ENCODE assay signal across 24 cellular contexts in the genomic region with DNA sequence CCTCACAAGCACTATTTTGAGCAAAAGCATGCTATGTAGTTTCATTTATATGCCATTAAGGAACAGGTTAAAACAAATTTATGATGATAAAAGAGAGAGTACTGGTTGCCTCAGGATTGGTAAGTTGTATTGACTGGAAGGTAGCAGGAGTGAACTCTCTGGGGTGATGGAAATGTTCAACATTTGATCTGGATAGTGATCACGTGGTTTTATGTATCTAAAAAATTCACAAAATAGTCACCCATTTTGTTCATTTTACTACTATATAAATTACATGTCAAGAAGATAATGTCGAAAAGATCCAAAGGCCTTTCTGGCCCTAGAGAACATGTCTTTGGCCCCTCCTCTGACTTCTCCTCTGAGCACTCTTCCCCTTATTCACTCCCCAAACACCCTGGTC. TPM values are rescaled to one million over a fixed set of nuclear protein-coding genes. Genes with fewer than 3 reads are reported as not detected.
"Had no signal": no experiment of that assay in that cellular context is flagged by ENCODE, and none has a peak within 500 bp of the region (broad histone marks: within the 10 kb centered on the region; RNA-seq: fewer than 3 reads in every experiment).

No MANE protein-coding gene starts in this region.

- FAIRE-seq: colon, endothelial cell of umbilical vein, frontal cortex, kidney had no signal

- DNase-seq: dermis blood vessel endothelial cell; dorsolateral prefrontal cortex; effector CD4-positive, alpha-beta T cell; effector memory CD4-positive, alpha-beta T cell; foreskin keratinocyte; heart left ventricle; hypothalamus; immature natural killer cell; islet precursor cell; kidney; kidney glomerular epithelial cell; left colon; left ventricle myocardium inferior; lower lobe of right lung; mesenchymal stem cell; mucosa of descending colon had no signal

- H3K4me2 ChIP-seq: hepatocyte had no signal

- H3K4me3 Mint-ChIP-seq: immature natural killer cell, mesothelial cell of epicardium had no signal

- H2AFZ ChIP-seq: hepatocyte had no signal

- H3K4me1 ChIP-seq: esophagus muscularis mucosa, foreskin keratinocyte, gastroesophageal sphincter, left ventricle myocardium inferior, lower lobe of right lung had no signal

- H3K36me3 ChIP-seq: esophagus muscularis mucosa, gastroesophageal sphincter, heart left ventricle, left ventricle myocardium inferior, lower lobe of right lung had no signal

- H3K4me1 Mint-ChIP-seq: immature natural killer cell, mesothelial cell of epicardium had no signal

- H3K36me3 Mint-ChIP-seq: immature natural killer cell had no signal

- H3K9me3 ChIP-seq: esophagus muscularis mucosa, gastroesophageal sphincter, heart left ventricle, left ventricle myocardium inferior, lower lobe of right lung, mucosa of descending colon had no signal

- H3K27ac Mint-ChIP-seq: immature natural killer cell, mesothelial cell of epicardium had no signal

- ATAC-seq: foreskin keratinocyte, gastroesophageal sphincter, heart left ventricle, left colon, lower lobe of right lung, mucosa of descending colon had no signal

- H3K4me3 ChIP-seq: coronary artery, dorsolateral prefrontal cortex, esophagus muscularis mucosa, gastroesophageal sphincter, heart left ventricle, hepatocyte, left ventricle myocardium inferior, lower lobe of right lung, mucosa of descending colon had no signal

- H3K79me2 ChIP-seq: hepatocyte had no signal

- H3K27ac ChIP-seq: coronary artery, esophagus muscularis mucosa, foreskin keratinocyte, gastroesophageal sphincter, heart left ventricle, left ventricle myocardium inferior, lower lobe of right lung had no signal

- H3K27me3 ChIP-seq: dorsolateral prefrontal cortex, foreskin keratinocyte, heart left ventricle, hepatocyte had no signal

RNA-seq across cellular contexts. Expression of gene RAPGEF4, which starts 10.4 kb away (rescaled TPM):
- polyA plus RNA-seq: immature natural killer cell had no signal
